Comparison of ENCODE assay signal across 10 cellular contexts in the genomic region with DNA sequence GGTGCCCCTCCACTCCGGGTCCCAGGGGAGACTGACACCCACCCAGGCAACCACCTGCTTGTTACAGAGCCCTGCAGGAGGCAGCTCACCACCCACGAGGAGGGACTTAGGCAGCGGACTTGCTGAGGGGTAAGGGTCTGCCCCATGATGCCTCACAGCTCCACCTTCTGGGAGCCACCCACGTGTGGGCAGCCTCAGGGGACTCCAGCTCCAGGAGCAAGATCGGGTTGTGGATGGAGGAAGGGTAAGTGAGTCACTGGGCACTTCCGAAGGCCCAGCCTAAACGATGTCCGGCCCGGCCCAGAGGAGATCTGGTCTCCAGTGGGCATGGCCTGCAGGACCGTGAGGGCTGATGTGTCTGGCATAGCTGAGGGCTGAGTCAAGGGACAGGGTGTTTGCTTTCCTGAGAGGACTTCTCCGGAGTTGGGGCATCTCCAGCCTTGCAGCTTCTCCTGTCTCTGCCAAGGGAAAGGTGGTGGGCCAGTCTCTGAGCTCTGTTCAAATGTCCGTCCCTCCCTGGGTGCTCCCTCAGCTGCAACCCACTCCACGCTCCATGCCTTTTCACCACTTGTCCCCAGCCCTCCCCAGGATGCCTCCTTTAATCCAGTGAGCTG. TPM values are rescaled to one million over a fixed set of nuclear protein-coding genes. Genes with fewer than 3 reads are reported as not detected.
DNase-seq lines count a peak whose midpoint lies in the region; ATAC-seq, FAIRE-seq and TF ChIP-seq lines count a peak whose summit lies in the region.
"Had no signal": no experiment of that assay in that cellular context is flagged by ENCODE, and none has a peak within 500 bp of the region (broad histone marks: within the 10 kb centered on the region; RNA-seq: fewer than 3 reads in every experiment).

No MANE protein-coding gene starts in this region.

- H3K4me1 ChIP-seq in ACC112 (ENCODE audit: control insufficient read depth, insufficient read depth, low read length, unreplicated experiment), result peaks cover 31% of the 10 kb centered on the region
- H3K4me1 ChIP-seq in pancreas, result peaks cover 0 to 3% (median 0%) of the 10 kb centered on the region in 3 donors

- H3K9me3 Mint-ChIP-seq in MCF 10A (ENCODE audit: unreplicated experiment) (no peaks in the 10 kb centered on the region), mesothelial cell of epicardium (no peaks in the 10 kb centered on the region)
- H3K9me3 Mint-ChIP-seq: activated CD4-positive, alpha-beta T cell treated with anti-CD3 and anti-CD28 coated beads, Interleukin-2, amount 10 ng/mL, durations not matched to agents 24 days and 14 days had no signal

- H3K27ac ChIP-seq in ACC112 (ENCODE audit: low read depth, low read length), result peak overlapping the region; percentile 74
- no peak overlapping the region for H3K27ac ChIP-seq in pancreas

- TF ChIP-seq CTCF in MCF 10A (IDR thresholded peaks at IDR 0.05; ENCODE audit: unreplicated experiment) (no peak), mesothelial cell of epicardium (IDR thresholded peaks at IDR 0.05; ENCODE audit: unreplicated experiment) (no peak), pancreas (IDR thresholded peaks at IDR 0.05) (no peak)

- peak overlapping the region; percentile 46 for H3K27ac Mint-ChIP-seq in MCF 10A (ENCODE audit: low read depth, unreplicated experiment)
- H3K27ac Mint-ChIP-seq in mesothelial cell of epicardium, result peak overlapping the region; percentile 48
- H3K27ac Mint-ChIP-seq: activated CD4-positive, alpha-beta T cell treated with anti-CD3 and anti-CD28 coated beads, Interleukin-2, amount 10 ng/mL, durations not matched to agents 24 days and 14 days had no signal

- CTCF ChIA-PET in MCF 10A (lab: Yijun Ruan, JAX), result interaction anchor here (0.6 to 7.8 kb wide), 29 partner anchors 8 to 1097 kb away, joined by 3 to 238 read pairs (median 5); partner anchors contain the start of gene STARD10

- H3K36me3 Mint-ChIP-seq in MCF 10A (ENCODE audit: insufficient read depth, unreplicated experiment) (peaks cover 6% of the 10 kb centered on the region), mesothelial cell of epicardium (no peaks in the 10 kb centered on the region)

- H3K9me3 ChIP-seq in pancreas, result no peaks in the 10 kb centered on the region

- peak overlapping the region; percentile 40 for H2AFZ ChIP-seq in ACC112 (ENCODE audit: low read length, unreplicated experiment)

- H3K79me2 ChIP-seq in ACC112 (ENCODE audit: control insufficient read depth, insufficient read depth, low read length, unreplicated experiment), result no peaks in the 10 kb centered on the region

- ATAC-seq in pancreas, result no peak
- no peak for ATAC-seq in GM21619 (IDR thresholded peaks at IDR 0.05; ENCODE audit: unreplicated experiment)

- FAIRE-seq in pancreas (lab: Jason Lieb, UNC), result no peak
- no peak for FAIRE-seq in frontal cortex (lab: Jason Lieb, UNC)

- H3K27me3 Mint-ChIP-seq in MCF 10A (ENCODE audit: insufficient read depth, unreplicated experiment), result no peaks in the 10 kb centered on the region
- no peaks in the 10 kb centered on the region for H3K27me3 Mint-ChIP-seq in mesothelial cell of epicardium (ENCODE audit: low read depth)

- WGBS in pancreas, 2 donors, result 59 to 67% methylated on average over 13 of the region's 13 CpGs

- H3K36me3 ChIP-seq in ACC112 (ENCODE audit: insufficient read depth, low read length) (no peaks in the 10 kb centered on the region), pancreas (no peaks in the 10 kb centered on the region)

- POLR2A ChIA-PET in MCF 10A (lab: Yijun Ruan, JAX), result interaction anchor here (1.0 to 3.1 kb wide), 12 partner anchors 9 to 124 kb away, joined by 3 to 43 read pairs (median 4); partner anchors contain the start of gene FCHSD2

- H3K27me3 ChIP-seq in ACC112 (ENCODE audit: insufficient read depth, low read length) (no peaks in the 10 kb centered on the region), pancreas (no peaks in the 10 kb centered on the region)

- no TSS peak for BruUV-seq in MCF 10A (replicated peaks; lab: Mats Ljungman, UMichigan)

- H3K4me3 ChIP-seq in ACC112 (ENCODE audit: low read depth, low read length) (peak overlapping the region; percentile 38), pancreas (no peak overlapping the region)

- peaks cover 34% of the 10 kb centered on the region for H3K4me1 Mint-ChIP-seq in MCF 10A (ENCODE audit: insufficient read depth, unreplicated experiment)
- H3K4me1 Mint-ChIP-seq in mesothelial cell of epicardium, result peaks cover 8% of the 10 kb centered on the region

- peak; percentile 71 for DNase-seq in HS-5 (ENCODE audit: low read depth)
- peak; percentile 86 for DNase-seq in MCF 10A (ENCODE audit: unreplicated experiment)
- DNase-seq in mesothelial cell of epicardium (ENCODE audit: low spot score in 2 of 2, unreplicated experiment in 2 of 2), result no peak
- DNase-seq in pancreas, result no peak
- no peak for DNase-seq in DMS53 treated with DMSO at 0.1 percent for 48 hours (lab: John Stamatoyannopoulos, UW; ENCODE audit: unreplicated experiment)
- DNase-seq in frontal cortex (ENCODE audit: low spot score in 2 of 2), result no peak

- H3K4me3 Mint-ChIP-seq in MCF 10A (ENCODE audit: unreplicated experiment), result peak overlapping the region; percentile 53
- no peak overlapping the region for H3K4me3 Mint-ChIP-seq in mesothelial cell of epicardium

- intact Hi-C loops in MCF 10A (cut with micrococcal nuclease) (loop anchor here (1.0 kb wide), 3 partner anchors 52 to 104 kb away; no protein-coding TSS in a partner anchor), pancreas (cut with DNase I) (loop anchor here (5.0 to 10.0 kb wide), 4 partner anchors 52 to 261 kb away; no protein-coding TSS in a partner anchor)

RNA-seq across cellular contexts. Expression of gene P2RY2, which starts 32.3 kb away (rescaled TPM):
- 0.56 and 1.0 TPM in 2 replicates for total RNA-seq in MCF 10A (2022)
- 4.0 to 4.5 TPM (median 4.5 TPM) in 3 replicates for total RNA-seq in mesothelial cell of epicardium
- 1 to 10 TPM in 1 of 6 donors, under 1 TPM in 5; 0.24 to 2.0 (median 0.63) TPM for total RNA-seq in pancreas
- under 1 TPM; 0.38 to 0.56 TPM for polyA plus RNA-seq in pancreas
- total RNA-seq in frontal cortex, result not detected
- total RNA-seq: activated CD4-positive, alpha-beta T cell treated with anti-CD3 and anti-CD28 coated beads, Interleukin-2, amount 10 ng/mL, durations not matched to agents 24 days and 14 days; NCI-H460 had no signal

RNA-seq across cellular contexts. Expression of gene FCHSD2, which starts 43.7 kb away (rescaled TPM):
- total RNA-seq in MCF 10A (2022), result 12.8 and 14.0 TPM in 2 replicates
- total RNA-seq in mesothelial cell of epicardium, result 29.4 to 33.8 TPM (median 33.2 TPM) in 3 replicates
- 10 to 100 TPM in 4 of 6 donors, 1 to 10 TPM in 2; 9.6 to 22.5 (median 11.4) TPM for total RNA-seq in pancreas
- polyA plus RNA-seq in pancreas, result 1 to 10 TPM; 5.5 to 6.1 TPM
- 57.9 TPM for total RNA-seq in frontal cortex

Comparison
In these comparisons a context has a peak if more than half of its experiments do, and no peak if none do; other contexts are left out.
1. DNase-seq: peak in HS-5 (single experiment) and MCF 10A (single experiment); none in mesothelial cell of epicardium (0 of 2), pancreas (0 of 6), DMS53 treated with DMSO at 0.1 percent for 48 hours (single experiment) and frontal cortex (0 of 2).